ENCODE assay signal across 9 cellular contexts in the genomic region with DNA sequence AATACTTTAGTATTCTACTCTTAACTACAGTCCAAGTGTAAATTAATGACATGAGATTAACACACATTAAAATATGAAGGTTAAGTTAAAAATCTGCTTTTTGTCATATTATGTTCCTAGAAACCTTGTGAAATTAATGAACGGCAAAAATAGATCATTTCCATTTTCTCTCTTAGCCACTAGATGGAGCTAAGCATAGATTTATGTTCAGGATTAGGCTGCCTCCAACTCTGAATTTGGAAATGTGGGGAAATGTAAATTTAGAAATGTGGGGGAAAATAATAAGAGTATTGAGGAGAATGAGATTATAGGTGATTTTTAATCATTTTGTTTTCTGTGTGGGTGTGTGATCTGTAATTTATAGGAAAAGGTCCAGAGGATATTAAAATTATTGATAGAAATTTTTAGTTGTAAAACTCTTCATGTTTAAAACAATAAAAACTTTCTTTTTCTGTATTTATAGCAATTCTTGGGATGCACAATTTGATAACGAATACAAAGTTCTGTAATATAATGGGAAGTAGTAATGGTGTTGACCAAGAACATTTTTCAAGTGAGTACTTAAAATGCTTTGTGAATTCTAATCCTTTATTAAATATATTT. TPM values are rescaled to one million over a fixed set of nuclear protein-coding genes. Genes with fewer than 3 reads are reported as not detected.
DNase-seq lines count a peak whose midpoint lies in the region; ATAC-seq and TF ChIP-seq lines count a peak whose summit lies in the region.
"Had no signal": no experiment of that assay in that cellular context is flagged by ENCODE, and none has a peak within 500 bp of the region (broad histone marks: within the 10 kb centered on the region; RNA-seq: fewer than 3 reads in every experiment).

No MANE protein-coding gene starts in this region.

- no peak overlapping the region for H3K4me3 ChIP-seq in colonic mucosa
- H3K4me3 ChIP-seq: BLaER1 had no signal

- no peak overlapping the region for H3K9ac ChIP-seq in colonic mucosa (ENCODE audit: low read depth in 2 of 2, low read length in 2 of 2)
- H3K9ac ChIP-seq: BLaER1 had no signal

- intact Hi-C loops in colonic mucosa (cut with DNase I), result no loop called here

- ATAC-seq in HG02759 (IDR thresholded peaks at IDR 0.05; ENCODE audit: unreplicated experiment), result no peak
- ATAC-seq in HG03565 (IDR thresholded peaks at IDR 0.05; ENCODE audit: unreplicated experiment), result no peak
- ATAC-seq in HG03457 (IDR thresholded peaks at IDR 0.05; ENCODE audit: unreplicated experiment), result no peak

- peaks cover 55% of the 10 kb centered on the region for H3K36me3 Mint-ChIP-seq in nephron (ENCODE audit: low read depth)

- peaks cover 11% of the 10 kb centered on the region for H3K4me1 Mint-ChIP-seq in nephron

- peak; percentile 25 for DNase-seq in DMS 273 (lab: John Stamatoyannopoulos, UW; ENCODE audit: unreplicated experiment)
- no peak for DNase-seq in DMS 273 treated with DMSO at 0.1 percent for 48 hours (lab: John Stamatoyannopoulos, UW)
- DNase-seq in NCI-H446 treated with DMSO at 0.1 percent for 48 hours (lab: John Stamatoyannopoulos, UW), result peak; percentile 5
- DNase-seq in colonic mucosa, result no peak

- no peaks in the 10 kb centered on the region for H3K9me3 Mint-ChIP-seq in nephron

- H3K36me3 ChIP-seq in colonic mucosa, result no peaks in the 10 kb centered on the region

- TF ChIP-seq CTCF in colonic mucosa (IDR thresholded peaks at IDR 0.05) (peak; percentile 61), nephron (IDR thresholded peaks at IDR 0.05; ENCODE audit: unreplicated experiment in 3 of 3) (peak; percentile 65 to 74 (median 68))

- H3K4me3 Mint-ChIP-seq in nephron, result no peak overlapping the region

- H3K4me1 ChIP-seq in colonic mucosa, result no peaks in the 10 kb centered on the region
- H3K4me1 ChIP-seq: BLaER1 had no signal

- H3K27me3 ChIP-seq in colonic mucosa, result no peaks in the 10 kb centered on the region
- H3K27me3 ChIP-seq: BLaER1 had no signal

- no peaks in the 10 kb centered on the region for H3K9me3 ChIP-seq in colonic mucosa

- no peak overlapping the region for H3K27ac Mint-ChIP-seq in nephron

- no peak overlapping the region for H3K27ac ChIP-seq in colonic mucosa
- H3K27ac ChIP-seq: BLaER1 had no signal

- no peaks in the 10 kb centered on the region for H3K27me3 Mint-ChIP-seq in nephron (ENCODE audit: low read depth)

RNA-seq across cellular contexts. Expression of gene TMOD3, which starts 59.2 kb away (rescaled TPM):
- total RNA-seq in colonic mucosa, result 10 to 100 TPM; 68.4 to 78.6 TPM

Comparison
In these comparisons a context has a peak if more than half of its experiments do, and no peak if none do; other contexts are left out.
1. DNase-seq: peak in DMS 273 (single experiment) and NCI-H446 treated with DMSO at 0.1 percent for 48 hours (single experiment); none in DMS 273 treated with DMSO at 0.1 percent for 48 hours (single experiment) and colonic mucosa (single experiment).